Comparison of ENCODE assay signal across 8 cellular contexts in the genomic region with DNA sequence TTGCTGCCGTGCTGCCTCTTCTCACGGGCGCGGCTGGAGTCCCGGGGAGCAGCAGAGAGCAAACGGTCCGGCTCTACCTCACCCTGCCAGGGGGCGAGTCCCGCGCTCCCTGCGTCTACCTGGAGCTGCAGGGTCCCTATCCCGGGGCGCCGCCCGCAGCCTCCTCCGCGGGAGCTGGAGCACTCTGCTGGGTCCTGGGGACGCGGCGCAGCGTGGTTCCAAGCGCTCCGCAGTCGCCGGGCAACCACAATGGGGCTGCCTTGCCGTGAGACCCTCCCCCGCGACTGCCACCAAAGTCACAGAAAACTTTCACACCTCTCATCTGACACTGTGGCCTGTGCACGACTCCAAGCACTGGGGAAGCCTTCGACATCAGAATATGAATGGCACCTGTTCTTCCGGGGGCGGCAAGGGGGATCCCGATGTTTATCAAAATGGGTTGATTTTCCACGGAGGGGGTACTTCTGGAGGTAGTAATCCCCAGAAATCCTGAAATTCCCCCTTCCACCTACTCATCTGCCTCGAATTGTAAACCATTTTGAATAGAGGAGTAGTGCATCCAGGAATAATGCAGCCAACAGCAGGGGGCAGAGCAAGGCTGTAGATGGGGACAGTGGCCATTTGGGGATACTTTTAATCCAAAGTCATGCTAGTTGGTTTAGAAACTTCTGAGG. TPM values are rescaled to one million over a fixed set of nuclear protein-coding genes. Genes with fewer than 3 reads are reported as not detected.
DNase-seq lines count a peak whose midpoint lies in the region; ATAC-seq, FAIRE-seq and TF ChIP-seq lines count a peak whose summit lies in the region.

TSS of gene C12orf42 (minus strand) at position 186 of the 674 bp plus-strand sequence. CDS start 17,542 bp downstream, outside the sequence.

- H2AFZ ChIP-seq in GM12878 (ENCODE audit: control insufficient read depth, low read depth, low read length) = peak within 1 kb of the TSS; percentile 78

- H3K4me3 Mint-ChIP-seq in CD4-positive, alpha-beta memory T cell = peak within 1 kb of the TSS; percentile 77 to 93 (median 82)

- peak; percentile 70 to 85 (median 71) for TF ChIP-seq CTCF in GM12878 (IDR thresholded peaks at IDR 0.05 in 2 of 3, conservative IDR thresholded peaks at IDR 0.05 in 1 of 3; ENCODE audit: control insufficient read depth in 2 of 3, extremely low read depth in 1 of 3, insufficient read depth in 1 of 3, low read depth in 3 of 3, low read length in 3 of 3)

- peak in 1 of 2 experiments; percentile 42; a peak in 1 of 4 replicates for TF ChIP-seq EP300 in GM12878 (IDR thresholded peaks at IDR 0.05; ENCODE audit: borderline replicate concordance in 1 of 2, control insufficient read depth in 1 of 2, low read depth in 2 of 2, low read length in 2 of 2)

- H3K4me1 Mint-ChIP-seq in CD4-positive, alpha-beta memory T cell = peaks cover 12 to 16% (median 15%) of the 10 kb centered on the region in 4 donors

- BruUV-seq in GM12878 (replicated peaks; lab: Mats Ljungman, UMichigan) = no TSS peak

- peak within 1 kb of the TSS; percentile 59 for H3K9ac ChIP-seq in GM12878 (ENCODE audit: control insufficient read depth, insufficient read depth, low read length)

- POLR2A ChIA-PET in CD4-positive, alpha-beta memory T cell (lab: Charles Lee; ENCODE audit: partially characterized antibody) = interaction anchor here (1.0 to 2.0 kb wide), 3 partner anchors 39 to 55 kb away, joined by 3 to 8 read pairs (median 3); no protein-coding TSS in a partner anchor
- POLR2A ChIA-PET in GM12878 (lab: Charles Lee) = interaction anchor here (0.7 to 1.6 kb wide), 3 partner anchors 53 to 543 kb away, joined by 3 read pairs; no protein-coding TSS in a partner anchor

- ATAC-seq in GM19328 (IDR thresholded peaks at IDR 0.05; ENCODE audit: unreplicated experiment) = peak; percentile 34
- ATAC-seq in HG03196 (IDR thresholded peaks at IDR 0.05; ENCODE audit: unreplicated experiment) = peak; percentile 39
- peak; percentile 68 for ATAC-seq in GM12878

- H3K9me3 Mint-ChIP-seq in CD4-positive, alpha-beta memory T cell = peaks cover 0 to 4% (median 0%) of the 10 kb centered on the region in 8 donors

- peaks cover 10 to 12% of the 10 kb centered on the region in 2 donors for H3K27me3 Mint-ChIP-seq in CD4-positive, alpha-beta memory T cell

- H3K4me2 ChIP-seq in GM12878 (ENCODE audit: control insufficient read depth, insufficient read depth) = peak within 1 kb of the TSS; percentile 100

- H3K27ac ChIP-seq in CD4-positive, alpha-beta memory T cell (ENCODE audit: low read depth, low read length) = peak within 1 kb of the TSS; percentile 31
- H3K27ac ChIP-seq in GM12878 (ENCODE audit: control insufficient read depth, insufficient read depth) (0 out of 2 replicates have a peak within 1 kb of the TSS, but pooled peaks have one; percentile 12), small intestine (ENCODE audit: low read depth in 1 of 2, low read length in 1 of 2) (no peak within 1 kb of the TSS)

- peak; percentile 81 for TF ChIP-seq RAD21 in GM12878 (IDR thresholded peaks at IDR 0.05; ENCODE audit: insufficient read depth, low read depth, low read length)

- peak within 1 kb of the TSS; percentile 31 to 51 for H3K4me3 ChIP-seq in CD4-positive, alpha-beta memory T cell (ENCODE audit: low read length in 2 of 2)
- H3K4me3 ChIP-seq in GM12878 = peak within 1 kb of the TSS; percentile 72
- H3K4me3 ChIP-seq in iPS-18c (ENCODE audit: insufficient read depth, low read depth, low read length) = peak within 1 kb of the TSS; percentile 53
- H3K4me3 ChIP-seq in small intestine (ENCODE audit: low read depth in 1 of 2, low read length in 2 of 2) = peak within 1 kb of the TSS in 1 of 2 donors; percentile 14

- H3K27ac Mint-ChIP-seq in CD4-positive, alpha-beta memory T cell = peak within 1 kb of the TSS; percentile 22 to 86 (median 71)

- intact Hi-C loops in CD4-positive, alpha-beta memory T cell (cut with micrococcal nuclease) = loop anchor here (2.0 to 5.0 kb wide), 4 partner anchors 51 to 611 kb away; partner anchors contain the start of gene NT5DC3
- intact Hi-C loops in GM12878 (cut with micrococcal nuclease; ENCODE audit: unreplicated experiment) = loop anchor here (1.0 to 2.0 kb wide), 2 partner anchors 52 to 613 kb away; no protein-coding TSS in a partner anchor

- no peaks in the 10 kb centered on the region for H3K36me3 ChIP-seq in CD4-positive, alpha-beta memory T cell (ENCODE audit: insufficient read depth, low read length)
- H3K36me3 ChIP-seq in GM12878 (ENCODE audit: control insufficient read depth in 2 of 2, insufficient read depth in 2 of 2, low read length in 1 of 2) = no peaks in the 10 kb centered on the region
- H3K36me3 ChIP-seq in small intestine (ENCODE audit: control insufficient read depth in 2 of 2, insufficient read depth in 2 of 2, low read length in 2 of 2) = no peaks in the 10 kb centered on the region

- H3K4me1 ChIP-seq in CD4-positive, alpha-beta memory T cell (ENCODE audit: insufficient read depth, low read length) = peaks cover 9% of the 10 kb centered on the region
- peaks cover 8% of the 10 kb centered on the region; the same call in 1 of the 2 replicates for H3K4me1 ChIP-seq in GM12878 (ENCODE audit: control insufficient read depth, insufficient read depth, low read length)
- H3K4me1 ChIP-seq in small intestine (ENCODE audit: control insufficient read depth in 2 of 2, insufficient read depth in 1 of 2, low read depth in 1 of 2, low read length in 1 of 2) = no peaks in the 10 kb centered on the region

- H3K9me3 ChIP-seq in CD4-positive, alpha-beta memory T cell (ENCODE audit: control insufficient read depth in 1 of 2, low read length in 2 of 2) = no peaks in the 10 kb centered on the region
- H3K9me3 ChIP-seq in GM12878 (replicated peaks; ENCODE audit: control insufficient read depth, insufficient read depth, low read length) (no peaks in the 10 kb centered on the region; the same call in 1 of the 3 replicates), iPS-18c (ENCODE audit: control insufficient read depth, insufficient read depth, low read length) (no peaks in the 10 kb centered on the region), small intestine (ENCODE audit: control insufficient read depth, low read depth) (no peaks in the 10 kb centered on the region)

- H3K27me3 ChIP-seq in CD4-positive, alpha-beta memory T cell (ENCODE audit: insufficient read depth, low read length) = peaks cover 4% of the 10 kb centered on the region
- no peaks in the 10 kb centered on the region for H3K27me3 ChIP-seq in GM12878 (replicated peaks in 1 of 2; ENCODE audit: control insufficient read depth in 2 of 2, insufficient read depth in 2 of 2, low read length in 1 of 2)
- peaks cover 0 to 12% of the 10 kb centered on the region in 2 donors for H3K27me3 ChIP-seq in small intestine (ENCODE audit: control insufficient read depth in 2 of 2, insufficient read depth in 2 of 2, low read length in 2 of 2)

- in situ Hi-C loops in GM12878 (cut with MboI) = no loop called here

- DNase-seq in CD4-positive, alpha-beta memory T cell = peak in 4 of 5 donors; percentile 10 to 38 (median 20)
- peak; percentile 85 for DNase-seq in NCI-H774 (lab: John Stamatoyannopoulos, UW)
- DNase-seq in GM12878 (ENCODE audit: low read depth, low spot score) = peak; percentile 63
- peak; percentile 3 for DNase-seq in small intestine
- DNase-seq in AML-193 (lab: John Stamatoyannopoulos, UW) = no peak

- H4K20me1 ChIP-seq in GM12878 (ENCODE audit: control insufficient read depth, insufficient read depth) = no peaks in the 10 kb centered on the region

- RAD21 ChIA-PET in GM12878 (lab: Charles Lee; ENCODE audit: unreplicated experiment) = interaction anchor here (0.8 to 5.2 kb wide), 21 partner anchors 9 to 612 kb away, joined by 3 to 106 read pairs (median 5); no protein-coding TSS in a partner anchor

- FAIRE-seq in GM12878 (lab: Jason Lieb, UNC) (no peak), small intestine (lab: Jason Lieb, UNC) (no peak)

- H3K79me2 ChIP-seq in GM12878 (ENCODE audit: control insufficient read depth, insufficient read depth, low read length) = no peaks in the 10 kb centered on the region

- 2% methylated on average over 27 of the region's 35 CpGs for WGBS in GM12878 (ENCODE audit: insufficient coverage, insufficient replicate concordance, low lambda C conversion rate, missing lambda C conversion rate)
- WGBS in small intestine, 3 donors = 2 to 6% (median 5%) methylated on average over 35 of the region's 35 CpGs

- CTCF ChIA-PET in CD4-positive, alpha-beta memory T cell (lab: Charles Lee; ENCODE audit: partially characterized antibody) = interaction anchor here (1.3 to 1.4 kb wide), 3 partner anchors 52 to 547 kb away, joined by 4 to 7 read pairs (median 4); no protein-coding TSS in a partner anchor
- CTCF ChIA-PET in GM12878 (lab: Yijun Ruan, JAX) = interaction anchor here (0.6 to 11.0 kb wide), 32 partner anchors 9 to 613 kb away, joined by 3 to 228 read pairs (median 4); no protein-coding TSS in a partner anchor

- peaks cover 0 to 1% of the 10 kb centered on the region in 2 donors for H3K36me3 Mint-ChIP-seq in CD4-positive, alpha-beta memory T cell

- no peak for TF ChIP-seq POLR2A in GM12878 (IDR thresholded peaks at IDR 0.05; ENCODE audit: low read depth, low read length)

- SMC1A ChIA-PET in GM12878 (lab: Charles Lee; ENCODE audit: uncharacterized antibody, unreplicated experiment) = interaction anchor here (0.6 to 13.0 kb wide), 23 partner anchors 10 to 685 kb away, joined by 3 to 334 read pairs (median 4); no protein-coding TSS in a partner anchor

TF ChIP-seq in GM12878, 131 proteins besides CTCF, POLR2A, EP300 and RAD21 (continues in another document):
- TF ChIP-seq ZSCAN29 (IDR thresholded peaks at IDR 0.05) = no peak

RNA-seq across cellular contexts. Expression of gene C12orf42, which starts in this region (rescaled TPM):
- 10 to 100 TPM in 1 of 2 experiments, 1 to 10 TPM in 1; 8.4 to 12.8 TPM for total RNA-seq in CD4-positive, alpha-beta memory T cell
- 1 to 10 TPM; 4.5 TPM for polyA plus RNA-seq in CD4-positive, alpha-beta memory T cell
- total RNA-seq in GM12878 (2013; cell fraction: nucleolus; rRNA removed) = 12.6 and 19.3 TPM in 2 replicates
- total RNA-seq in GM12878 (2014; rRNA removed) = 4.0 and 4.1 TPM in 2 replicates
- total RNA-seq in GM12878 (2014; rRNA removed; fragmentation: Illumina TruSeq; extraction: Trizol) = 2.3 and 2.8 TPM in 2 replicates
- 2.0 and 2.3 TPM in 2 replicates for total RNA-seq in GM12878 (2021)
- polyA plus RNA-seq in GM12878 (2011; ENCODE audit: low read depth) = not detected
- 7.0 and 8.2 TPM in 2 replicates for polyA plus RNA-seq in GM12878 (2011; rRNA removed)
- 4.0 and 4.1 TPM in 2 replicates for polyA plus RNA-seq in GM12878 (2011; cell fraction: cytosol; rRNA removed)
- 10.2 and 13.2 TPM in 2 replicates for polyA plus RNA-seq in GM12878 (2011; cell fraction: nucleus; rRNA removed)
- 0.66 and 0.74 TPM in 2 replicates for polyA plus RNA-seq in GM12878 (2012)
- polyA plus RNA-seq in GM12878 (2014; fragmentation: Illumina TruSeq; extraction: Trizol) = 2.6 and 3.4 TPM in 2 replicates
- polyA plus RNA-seq in GM12878 (2014; fragmentation: Nextera tagmentation; extraction: Ambion mirVana) = 1 to 10 TPM; 1.8 to 1.9 TPM
- polyA plus RNA-seq in GM12878 (2014; rRNA removed) = 1.8 and 1.9 TPM in 2 replicates
- polyA plus RNA-seq in GM12878 (2016; fragmentation: Nextera tagmentation; extraction: Ambion mirVana) = 1 to 10 TPM; 1.4 to 2.5 TPM
- polyA minus RNA-seq in GM12878 (2011; rRNA and poly(A)+ RNA removed) = 6.9 and 10.4 TPM in 2 replicates
- 1.7 and 4.9 TPM in 2 replicates for polyA minus RNA-seq in GM12878 (2011; cell fraction: cytosol; rRNA and poly(A)+ RNA removed)
- polyA minus RNA-seq in GM12878 (2011; cell fraction: nucleus; rRNA and poly(A)+ RNA removed) = 21.4 and 23.9 TPM in 2 replicates
- not detected for polyA plus RNA-seq in small intestine

Comparison
In these comparisons a context has a peak if more than half of its experiments do, and no peak if none do; other contexts are left out.
1. Peak in DNase-seq in small intestine; RNA of the gene not detected or under 1 TPM.
2. DNase-seq: peak in CD4-positive, alpha-beta memory T cell (4 of 5), NCI-H774 (single experiment) and GM12878 (single experiment); none in AML-193 (0 of 2).
3. H3K27ac ChIP-seq: peak in CD4-positive, alpha-beta memory T cell (single experiment) and GM12878 (single experiment); none in small intestine (0 of 2).
4. Peak in every context shown above with its lines, with median percentiles within 50 percentile points of each other: ATAC-seq.